Comparison of ENCODE assay signal across 10 cellular contexts in the genomic region with DNA sequence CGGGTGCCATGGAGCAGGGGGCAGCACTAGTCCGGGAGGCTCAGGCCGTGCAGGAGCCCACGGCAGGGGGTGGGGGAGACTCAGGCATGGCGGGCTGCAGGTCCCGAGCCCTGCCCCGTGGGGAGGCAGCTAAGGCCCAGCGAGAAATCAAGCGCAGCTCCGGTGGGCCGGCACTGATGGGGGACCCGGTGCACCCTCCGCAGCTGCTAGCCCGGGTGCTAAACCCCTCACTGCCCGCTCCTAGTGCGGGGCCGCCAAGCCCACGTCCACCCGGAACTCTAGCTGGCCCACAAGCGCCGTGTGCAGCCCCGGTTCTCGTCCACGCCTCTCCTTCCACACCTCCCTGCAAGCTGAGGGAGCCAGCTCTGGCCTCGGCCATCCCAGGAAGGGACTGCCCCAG. TPM values are rescaled to one million over a fixed set of nuclear protein-coding genes. Genes with fewer than 3 reads are reported as not detected.
"Had no signal": no experiment of that assay in that cellular context is flagged by ENCODE, and none has a peak within 500 bp of the region (broad histone marks: within the 10 kb centered on the region; RNA-seq: fewer than 3 reads in every experiment).

No MANE protein-coding gene starts in this region.

- DNase-seq: H7, HFFc6, IMR-90 had no signal

- H3K36me3 ChIP-seq: HAP-1 had no signal

- ATAC-seq: GM23338, HCT116, K562 had no signal

- H3K4me1 ChIP-seq: HAP-1 had no signal

- H3K9me3 ChIP-seq: HAP-1 had no signal

- H3K4me3 ChIP-seq: GM23338, HAP-1, K562 had no signal

- FAIRE-seq: H1, HTR-8/SVneo, K562 had no signal

RNA-seq across cellular contexts. Expression of gene SOX14, which starts 49.6 kb away (rescaled TPM):
- total RNA-seq: GM23338, HFFc6, HT-29, IMR-90, K562 had no signal
- polyA plus RNA-seq: IMR-90, K562 had no signal
